ENCODE assay signal across 8 cellular contexts in genomic region chr7:128309124-128309523, GRCh38. TPM values are rescaled to one million over a fixed set of nuclear protein-coding genes. Genes with fewer than 3 reads are reported as not detected.
"Had no signal": no experiment of that assay in that cellular context is flagged by ENCODE, and none has a peak within 500 bp of the region (broad histone marks: within the 10 kb centered on the region; RNA-seq: fewer than 3 reads in every experiment).

No MANE protein-coding gene starts in this region.

- H3K27ac ChIP-seq: GM23248 had no signal

- H3K4me1 ChIP-seq: HAP-1 had no signal

- H3K9me3 Mint-ChIP-seq: HFFc6, IgD-negative memory B cell had no signal

- H3K27ac Mint-ChIP-seq: HFFc6 had no signal

- ATAC-seq: HCT116 had no signal

- DNase-seq: GM23248, GOT3, H7, HFFc6 had no signal

- H3K4me3 Mint-ChIP-seq: HFFc6, IgD-negative memory B cell had no signal

- H3K9me3 ChIP-seq: HAP-1 had no signal

- H3K27me3 Mint-ChIP-seq: IgD-negative memory B cell had no signal

- H3K4me1 Mint-ChIP-seq: IgD-negative memory B cell had no signal

- H3K4me3 ChIP-seq: GM23248, HAP-1 had no signal

RNA-seq across cellular contexts. Expression of gene PRRT4, which starts 52.4 kb away (rescaled TPM):
- total RNA-seq: GM23248, HFFc6, HT-29 had no signal
- polyA plus RNA-seq: GM23248 had no signal
